Comparison of ENCODE assay signal across 8 cellular contexts in genomic region chr1:41673355-41673754, GRCh38.
A peak's percentile ranks its signal among the peaks of the same experiment; 100 is the strongest.
DNase-seq lines count a peak whose midpoint lies in the region; ATAC-seq, FAIRE-seq and TF ChIP-seq lines count a peak whose summit lies in the region.

No MANE protein-coding gene starts in this region.

- peak; percentile 50 for ATAC-seq in HG02840 (IDR thresholded peaks at IDR 0.05; ENCODE audit: low FRiP score, unreplicated experiment)
- no peak for ATAC-seq in HG03442 (IDR thresholded peaks at IDR 0.05; ENCODE audit: unreplicated experiment)

- no peak for FAIRE-seq in GM12892 (lab: Jason Lieb, UNC)

- TF ChIP-seq POLR2A in GM12892 (IDR thresholded peaks at IDR 0.05; ENCODE audit: low read depth, low read length): no peak

- DNase-seq in GM12892 (ENCODE audit: insufficient read length): peak; percentile 39
- DNase-seq in activated CD4-positive, alpha-beta T cell treated with anti-CD3 and anti-CD28 coated beads for 4 hours: peak; percentile 32 to 37
- peak; percentile 27 for DNase-seq in kidney tubule cell (ENCODE audit: low spot score)
- no peak for DNase-seq in HUDEP-2 (lab: John Stamatoyannopoulos, UW; ENCODE audit: unreplicated experiment in 76 of 76)
- DNase-seq in OCI-M2 (lab: John Stamatoyannopoulos, UW; ENCODE audit: unreplicated experiment): no peak
- DNase-seq in NCI-H748 (lab: John Stamatoyannopoulos, UW; ENCODE audit: unreplicated experiment): no peak

Comparison
In these comparisons a context has a peak if more than half of its experiments do, and no peak if none do; other contexts are left out.
1. DNase-seq: peak in GM12892 (single experiment), activated CD4-positive, alpha-beta T cell treated with anti-CD3 and anti-CD28 coated beads for 4 hours (2 of 2) and kidney tubule cell (single experiment); none in HUDEP-2 (0 of 76), OCI-M2 (single experiment) and NCI-H748 (single experiment).